Comparison of ENCODE assay signal across 8 cellular contexts in genomic region chr5:148730955-148731898, GRCh38.
DNase-seq lines count a peak whose midpoint lies in the region; ATAC-seq and TF ChIP-seq lines count a peak whose summit lies in the region.

No MANE protein-coding gene starts in this region.

- TF ChIP-seq CTCF in WI38 (IDR thresholded peaks at IDR 0.05; ENCODE audit: low read depth, low read length) (peak; percentile 43), cardiac fibroblast (IDR thresholded peaks at IDR 0.05; ENCODE audit: low read depth, low read length) (peak; percentile 80)

- DNase-seq in AG20443 (ENCODE audit: low spot score) (peak; percentile 77), NCI-H2227 (lab: John Stamatoyannopoulos, UW; ENCODE audit: unreplicated experiment) (peak; percentile 77), cardiac fibroblast (ENCODE audit: low read depth in 2 of 2) (peak; percentile 93 to 94), kidney glomerular epithelial cell (lab: John Stamatoyannopoulos, UW) (peak; percentile 92)
- DNase-seq in stimulated activated CD4-positive, alpha-beta T cell treated with anti-CD3 and anti-CD28 coated beads, Interleukin-2, amount 100 ng/mL, for 48 hours = peak; percentile 53 to 60

- H3K4me3 ChIP-seq in WI38 (ENCODE audit: low read depth, low read length) (peak overlapping the region; percentile 29), cardiac fibroblast (replicated peaks in 1 of 2; ENCODE audit: low read depth in 2 of 2, low read length in 2 of 2) (peak overlapping the region in 1 of 2 donors; percentile 11)

- ATAC-seq in GM18909 (IDR thresholded peaks at IDR 0.05; ENCODE audit: poor library complexity, unreplicated experiment) (peak; percentile 95), HG03139 (IDR thresholded peaks at IDR 0.05; ENCODE audit: unreplicated experiment) (peak; percentile 87)
